ENCODE assay signal across 1 cellular context in genomic region chr7:92872701-92873100, GRCh38.
TF ChIP-seq lines count a peak whose summit lies in the region.

No MANE protein-coding gene starts in this region.

TF ChIP-seq in GM23338, 12 proteins besides CTCF, POLR2A, EP300 and RAD21 (continued from another document):
- TF ChIP-seq JUNB (IDR thresholded peaks at IDR 0.05; ENCODE audit: unreplicated experiment): no peak
- TF ChIP-seq STAT1 (IDR thresholded peaks at IDR 0.05; ENCODE audit: unreplicated experiment): no peak
TF ChIP-seq in GM23338: peak in this region for 0.
